In genomic region chr7:33646992-33647391, GRCh38 we compare ENCODE assay signal across 1 cellular context.
TF ChIP-seq lines count a peak whose summit lies in the region.

No MANE protein-coding gene starts in this region.

TF ChIP-seq in IMR-90, 13 proteins besides CTCF, POLR2A, EP300 and RAD21:
- TF ChIP-seq ELK1 (IDR thresholded peaks at IDR 0.05; ENCODE audit: borderline replicate concordance, low read depth, low read length) (no peak), MAFK (IDR thresholded peaks at IDR 0.05; ENCODE audit: low read depth, low read length) (no peak), MXI1 (IDR thresholded peaks at IDR 0.05; ENCODE audit: borderline replicate concordance, low read depth, low read length) (no peak), NFE2L2 (IDR thresholded peaks at IDR 0.05; ENCODE audit: low read depth, low read length) (no peak), CEBPB (IDR thresholded peaks at IDR 0.05; ENCODE audit: low read depth, low read length) (no peak), MAZ (IDR thresholded peaks at IDR 0.05; ENCODE audit: borderline replicate concordance, low read depth, low read length) (no peak), USF2 (IDR thresholded peaks at IDR 0.05; ENCODE audit: low read depth, low read length) (no peak), RFX5 (IDR thresholded peaks at IDR 0.05; ENCODE audit: low read depth, low read length) (no peak), CHD1 (IDR thresholded peaks at IDR 0.05; ENCODE audit: low read depth, low read length) (no peak), RCOR1 (IDR thresholded peaks at IDR 0.05; ENCODE audit: insufficient replicate concordance, low read length) (no peak), FOS (IDR thresholded peaks at IDR 0.05; ENCODE audit: low read depth, low read length) (no peak), BHLHE40 (IDR thresholded peaks at IDR 0.05; ENCODE audit: low read depth, low read length) (no peak), SMC3 (IDR thresholded peaks at IDR 0.05; ENCODE audit: low read depth, low read length) (no peak)
